Comparison of ENCODE assay signal across 1 cellular context in the genomic region with DNA sequence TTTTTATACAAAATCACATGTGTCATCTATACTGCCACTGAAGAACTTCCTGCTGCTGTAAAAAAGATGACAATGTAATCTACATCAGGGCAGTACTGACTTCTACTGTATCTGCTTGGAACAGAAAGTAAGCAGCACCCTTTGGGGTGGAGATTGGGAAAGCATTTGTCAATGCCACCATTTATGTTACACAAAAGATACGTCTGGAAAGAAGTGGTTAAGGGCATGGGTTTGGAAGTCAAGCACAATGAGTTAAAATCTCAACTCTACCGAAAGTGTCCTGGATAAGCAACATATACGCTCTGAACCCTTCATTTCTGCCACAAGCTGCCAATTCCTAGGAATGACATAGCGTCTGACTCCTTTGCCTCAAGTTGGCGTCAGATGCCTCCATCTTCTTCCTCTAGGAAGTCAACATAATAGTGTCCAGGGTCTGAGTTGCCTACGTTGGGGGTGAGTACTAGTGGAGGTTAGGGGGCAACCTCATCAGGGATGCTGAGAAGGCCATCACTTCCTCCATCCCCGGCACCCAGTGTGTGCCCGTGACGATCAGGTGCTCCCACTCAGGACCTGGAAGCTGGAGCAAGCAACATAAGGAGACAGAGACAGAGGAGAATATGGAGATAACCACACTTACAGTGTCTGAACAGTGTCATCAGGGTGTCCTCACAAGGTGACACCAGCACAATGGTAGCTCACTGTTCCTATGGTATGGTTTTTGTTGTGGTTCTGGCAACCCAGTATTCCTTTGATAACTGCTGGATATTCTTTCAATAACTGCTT.
TF ChIP-seq lines count a peak whose summit lies in the region.

No MANE protein-coding gene starts in this region.

TF ChIP-seq in K562, 482 proteins besides CTCF, POLR2A, EP300 and RAD21 (continued from another document and continues in another):
- TF ChIP-seq ZBTB11 (CRISPR knock-in tag; IDR thresholded peaks at IDR 0.05): peak in 1 of 3 experiments; percentile 82; a peak in 2 of 6 replicates
- TF ChIP-seq ZNF212 (CRISPR knock-in tag; IDR thresholded peaks at IDR 0.05): no peak
- no peak for TF ChIP-seq ILF3 (IDR thresholded peaks at IDR 0.05; ENCODE audit: borderline replicate concordance)
- TF ChIP-seq TARDBP (IDR thresholded peaks at IDR 0.05): no peak
- peak; percentile 96 for TF ChIP-seq NCOR1 (IDR thresholded peaks at IDR 0.05)
- TF ChIP-seq ZNF436 (CRISPR knock-in tag; IDR thresholded peaks at IDR 0.05): no peak
- TF ChIP-seq, protein P1, sequence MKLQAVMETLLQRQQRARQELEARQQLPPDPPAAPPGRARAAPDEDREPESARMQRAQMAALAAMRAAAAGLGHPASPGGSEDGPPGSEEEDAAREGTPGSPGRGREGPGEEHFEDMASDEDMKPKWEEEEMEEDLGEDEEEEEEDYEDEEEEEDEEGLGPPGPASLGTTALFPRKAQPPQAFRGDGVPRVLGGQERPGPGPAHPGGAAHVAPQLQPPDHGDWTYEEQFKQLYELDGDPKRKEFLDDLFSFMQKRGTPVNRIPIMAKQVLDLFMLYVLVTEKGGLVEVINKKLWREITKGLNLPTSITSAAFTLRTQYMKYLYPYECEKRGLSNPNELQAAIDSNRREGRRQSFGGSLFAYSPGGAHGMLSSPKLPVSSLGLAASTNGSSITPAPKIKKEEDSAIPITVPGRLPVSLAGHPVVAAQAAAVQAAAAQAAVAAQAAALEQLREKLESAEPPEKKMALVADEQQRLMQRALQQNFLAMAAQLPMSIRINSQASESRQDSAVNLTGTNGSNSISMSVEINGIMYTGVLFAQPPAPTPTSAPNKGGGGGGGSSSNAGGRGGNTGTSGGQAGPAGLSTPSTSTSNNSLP (IDR thresholded peaks at IDR 0.05; ENCODE audit: borderline replicate concordance, low read depth, low read length): peak; percentile 12; the same call in 1 of the 2 replicates
- TF ChIP-seq ZNF77 (CRISPR knock-in tag; IDR thresholded peaks at IDR 0.05): no peak
- TF ChIP-seq CCNT2 (IDR thresholded peaks at IDR 0.05; ENCODE audit: borderline replicate concordance, extremely low read depth, insufficient read length, low read depth, low read length): no peak
- TF ChIP-seq MYNN (IDR thresholded peaks at IDR 0.05): no peak
- TF ChIP-seq MYNN (CRISPR knock-in tag; IDR thresholded peaks at IDR 0.05): no peak
- TF ChIP-seq TAF7 (tag; IDR thresholded peaks at IDR 0.05): peak; percentile 4; the same call in 1 of the 2 replicates
- no peak for TF ChIP-seq NRF1 (conservative IDR thresholded peaks at IDR 0.05 in 1 of 2, IDR thresholded peaks at IDR 0.05 in 1 of 2)
- TF ChIP-seq, protein P2, sequence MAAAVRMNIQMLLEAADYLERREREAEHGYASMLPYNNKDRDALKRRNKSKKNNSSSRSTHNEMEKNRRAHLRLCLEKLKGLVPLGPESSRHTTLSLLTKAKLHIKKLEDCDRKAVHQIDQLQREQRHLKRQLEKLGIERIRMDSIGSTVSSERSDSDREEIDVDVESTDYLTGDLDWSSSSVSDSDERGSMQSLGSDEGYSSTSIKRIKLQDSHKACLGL (CRISPR knock-in tag; IDR thresholded peaks at IDR 0.05; ENCODE audit: borderline replicate concordance, poor library complexity, severe bottlenecking): no peak
- no peak for TF ChIP-seq ZSCAN32 (CRISPR knock-in tag; IDR thresholded peaks at IDR 0.05)
- no peak; the same call in 1 of the 2 replicates for TF ChIP-seq GTF2A2 (tag; IDR thresholded peaks at IDR 0.05)
- TF ChIP-seq, protein P3, sequence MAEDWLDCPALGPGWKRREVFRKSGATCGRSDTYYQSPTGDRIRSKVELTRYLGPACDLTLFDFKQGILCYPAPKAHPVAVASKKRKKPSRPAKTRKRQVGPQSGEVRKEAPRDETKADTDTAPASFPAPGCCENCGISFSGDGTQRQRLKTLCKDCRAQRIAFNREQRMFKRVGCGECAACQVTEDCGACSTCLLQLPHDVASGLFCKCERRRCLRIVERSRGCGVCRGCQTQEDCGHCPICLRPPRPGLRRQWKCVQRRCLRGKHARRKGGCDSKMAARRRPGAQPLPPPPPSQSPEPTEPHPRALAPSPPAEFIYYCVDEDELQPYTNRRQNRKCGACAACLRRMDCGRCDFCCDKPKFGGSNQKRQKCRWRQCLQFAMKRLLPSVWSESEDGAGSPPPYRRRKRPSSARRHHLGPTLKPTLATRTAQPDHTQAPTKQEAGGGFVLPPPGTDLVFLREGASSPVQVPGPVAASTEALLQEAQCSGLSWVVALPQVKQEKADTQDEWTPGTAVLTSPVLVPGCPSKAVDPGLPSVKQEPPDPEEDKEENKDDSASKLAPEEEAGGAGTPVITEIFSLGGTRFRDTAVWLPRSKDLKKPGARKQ (CRISPR knock-in tag; IDR thresholded peaks at IDR 0.05): no peak
- TF ChIP-seq, protein P4, sequence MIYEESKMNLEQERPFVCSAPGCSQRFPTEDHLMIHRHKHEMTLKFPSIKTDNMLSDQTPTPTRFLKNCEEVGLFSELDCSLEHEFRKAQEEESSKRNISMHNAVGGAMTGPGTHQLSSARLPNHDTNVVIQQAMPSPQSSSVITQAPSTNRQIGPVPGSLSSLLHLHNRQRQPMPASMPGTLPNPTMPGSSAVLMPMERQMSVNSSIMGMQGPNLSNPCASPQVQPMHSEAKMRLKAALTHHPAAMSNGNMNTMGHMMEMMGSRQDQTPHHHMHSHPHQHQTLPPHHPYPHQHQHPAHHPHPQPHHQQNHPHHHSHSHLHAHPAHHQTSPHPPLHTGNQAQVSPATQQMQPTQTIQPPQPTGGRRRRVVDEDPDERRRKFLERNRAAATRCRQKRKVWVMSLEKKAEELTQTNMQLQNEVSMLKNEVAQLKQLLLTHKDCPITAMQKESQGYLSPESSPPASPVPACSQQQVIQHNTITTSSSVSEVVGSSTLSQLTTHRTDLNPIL (CRISPR knock-in tag; IDR thresholded peaks at IDR 0.05): no peak
- no peak for TF ChIP-seq ZC3H11A (IDR thresholded peaks at IDR 0.05; ENCODE audit: low read depth, low read length)
- no peak for TF ChIP-seq NR3C1 (CRISPR knock-in tag; IDR thresholded peaks at IDR 0.05)
- TF ChIP-seq YBX1 (IDR thresholded peaks at IDR 0.05): no peak
- peak; percentile 86; the same call in 1 of the 2 replicates for TF ChIP-seq PHB2 (IDR thresholded peaks at IDR 0.05; ENCODE audit: low read depth)
- no peak for TF ChIP-seq KAT8 (IDR thresholded peaks at IDR 0.05; ENCODE audit: low read depth)
- peak; percentile 96 for TF ChIP-seq TEAD4 (IDR thresholded peaks at IDR 0.05; ENCODE audit: low read length)
- TF ChIP-seq TEAD4 (CRISPR knock-in tag; IDR thresholded peaks at IDR 0.05; ENCODE audit: borderline replicate concordance): no peak
- TF ChIP-seq TBL1XR1 (IDR thresholded peaks at IDR 0.05; ENCODE audit: low read length in 2 of 2): peak in 1 of 2 experiments; percentile 77; a peak in 2 of 4 replicates
- no peak for TF ChIP-seq ZC3H8 (IDR thresholded peaks at IDR 0.05)
- no peak for TF ChIP-seq TBP (optimal IDR thresholded peaks at IDR 0.05; ENCODE audit: low read depth, low read length)
- TF ChIP-seq MYC (IDR thresholded peaks at IDR 0.05; ENCODE audit: low read depth, low read length): no peak
- no peak for TF ChIP-seq MYC (CRISPR knock-in tag; IDR thresholded peaks at IDR 0.05; ENCODE audit: borderline replicate concordance, low read depth)
- no peak for TF ChIP-seq PHF20 (IDR thresholded peaks at IDR 0.05; ENCODE audit: partially characterized antibody)
- no peak for TF ChIP-seq SMARCA5 (IDR thresholded peaks at IDR 0.05)
- TF ChIP-seq, protein P5, sequence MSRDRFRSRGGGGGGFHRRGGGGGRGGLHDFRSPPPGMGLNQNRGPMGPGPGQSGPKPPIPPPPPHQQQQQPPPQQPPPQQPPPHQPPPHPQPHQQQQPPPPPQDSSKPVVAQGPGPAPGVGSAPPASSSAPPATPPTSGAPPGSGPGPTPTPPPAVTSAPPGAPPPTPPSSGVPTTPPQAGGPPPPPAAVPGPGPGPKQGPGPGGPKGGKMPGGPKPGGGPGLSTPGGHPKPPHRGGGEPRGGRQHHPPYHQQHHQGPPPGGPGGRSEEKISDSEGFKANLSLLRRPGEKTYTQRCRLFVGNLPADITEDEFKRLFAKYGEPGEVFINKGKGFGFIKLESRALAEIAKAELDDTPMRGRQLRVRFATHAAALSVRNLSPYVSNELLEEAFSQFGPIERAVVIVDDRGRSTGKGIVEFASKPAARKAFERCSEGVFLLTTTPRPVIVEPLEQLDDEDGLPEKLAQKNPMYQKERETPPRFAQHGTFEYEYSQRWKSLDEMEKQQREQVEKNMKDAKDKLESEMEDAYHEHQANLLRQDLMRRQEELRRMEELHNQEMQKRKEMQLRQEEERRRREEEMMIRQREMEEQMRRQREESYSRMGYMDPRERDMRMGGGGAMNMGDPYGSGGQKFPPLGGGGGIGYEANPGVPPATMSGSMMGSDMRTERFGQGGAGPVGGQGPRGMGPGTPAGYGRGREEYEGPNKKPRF (IDR thresholded peaks at IDR 0.05; ENCODE audit: low read depth, low read length): no peak
- peak; percentile 52 to 62 for TF ChIP-seq NCOA2 (IDR thresholded peaks at IDR 0.05; ENCODE audit: partially characterized antibody in 2 of 2)
- TF ChIP-seq HEY1 (CRISPR knock-in tag; IDR thresholded peaks at IDR 0.05; ENCODE audit: borderline replicate concordance): no peak
- no peak for TF ChIP-seq GABPB2 (CRISPR knock-in tag; conservative IDR thresholded peaks at IDR 0.05)
- TF ChIP-seq SMAD3 (CRISPR knock-in tag; conservative IDR thresholded peaks at IDR 0.05): 0 out of 2 replicates have a peak, but pooled peaks have one; percentile 26
- peak; percentile 82 for TF ChIP-seq LEF1 (IDR thresholded peaks at IDR 0.05)
- 0 out of 2 replicates have a peak, but pooled peaks have one; percentile 11 for TF ChIP-seq THAP12 (CRISPR knock-in tag; IDR thresholded peaks at IDR 0.05)
- no peak for TF ChIP-seq HCFC1 (IDR thresholded peaks at IDR 0.05; ENCODE audit: low read depth, low read length)
- no peak for TF ChIP-seq ZBTB5 (IDR thresholded peaks at IDR 0.05)
- TF ChIP-seq BMI1 (IDR thresholded peaks at IDR 0.05; ENCODE audit: low read length): no peak
- no peak for TF ChIP-seq ZKSCAN3 (CRISPR knock-in tag; IDR thresholded peaks at IDR 0.05)
- TF ChIP-seq ZNF561 (CRISPR knock-in tag; conservative IDR thresholded peaks at IDR 0.05): no peak
- TF ChIP-seq ZNF124 (CRISPR knock-in tag; IDR thresholded peaks at IDR 0.05): no peak
- peak; percentile 86 for TF ChIP-seq TRIM24 (IDR thresholded peaks at IDR 0.05)
- no peak for TF ChIP-seq U2AF1 (optimal IDR thresholded peaks at IDR 0.05; ENCODE audit: low read depth, low read length)
- no peak for TF ChIP-seq ELF2 (CRISPR knock-in tag; IDR thresholded peaks at IDR 0.05)
- peak; percentile 7; the same call in 1 of the 2 replicates for TF ChIP-seq ZBTB12 (CRISPR knock-in tag; IDR thresholded peaks at IDR 0.05)
- TF ChIP-seq PURB (CRISPR knock-in tag; IDR thresholded peaks at IDR 0.05; ENCODE audit: low read depth): no peak
